23 cellular contexts compared by ENCODE assay signal in genomic region chr2:14867853-14868252, GRCh38.
DNase-seq lines count a peak whose midpoint lies in the region; FAIRE-seq lines count a peak whose summit lies in the region.
"Had no signal": no experiment of that assay in that cellular context is flagged by ENCODE, and none has a peak within 500 bp of the region (broad histone marks: within the 10 kb centered on the region; RNA-seq: fewer than 3 reads in every experiment).

No MANE protein-coding gene starts in this region.

- DNase-seq in NCI-H2029 treated with DMSO at 0.1 percent for 48 hours (lab: John Stamatoyannopoulos, UW) (peak; percentile 3), NCI-H2029 (lab: John Stamatoyannopoulos, UW) (no peak), NCI-H510A treated with DMSO at 0.1 percent for 48 hours (lab: John Stamatoyannopoulos, UW) (peak; percentile 22), NCI-H510A (lab: John Stamatoyannopoulos, UW) (no peak), DMS79 treated with DMSO at 0.1 percent for 48 hours (lab: John Stamatoyannopoulos, UW) (peak; percentile 69), small intestine (peak; percentile 58), anterior cingulate cortex (lab: John Stamatoyannopoulos, UW) (no peak)
- DNase-seq: 8988T; ACHN; AML-193; BE2C; CD4-positive, alpha-beta T cell; CD8-positive, alpha-beta memory T cell; DMS 273 treated with DMSO at 0.1 percent for 48 hours; DND-41; GOT3; HFFc6 had no signal

- peaks cover 0 to 4% of the 10 kb centered on the region in 2 donors for H3K4me1 ChIP-seq in small intestine (ENCODE audit: control insufficient read depth in 2 of 2, insufficient read depth in 1 of 2, low read depth in 1 of 2, low read length in 1 of 2)
- H3K4me1 ChIP-seq: A549, BE2C, HAP-1 had no signal

- H3K27me3 ChIP-seq in small intestine (ENCODE audit: control insufficient read depth in 2 of 2, insufficient read depth in 2 of 2, low read length in 2 of 2): no peaks in the 10 kb centered on the region
- H3K27me3 ChIP-seq: BE2C; BLaER1 treated with 17β-estradiol and CSF1 and Interleukin-3, amounts not matched to agents 10 nM and 100 nM had no signal

- H3K4me3 ChIP-seq in small intestine (ENCODE audit: low read depth in 1 of 2, low read length in 2 of 2): no peak overlapping the region
- H3K4me3 ChIP-seq: A549; BLaER1 treated with 17β-estradiol and CSF1 and Interleukin-3, amounts not matched to agents 10 nM and 100 nM; HAP-1 had no signal

- H3K36me3 ChIP-seq in small intestine (ENCODE audit: control insufficient read depth in 2 of 2, insufficient read depth in 2 of 2, low read length in 2 of 2): no peaks in the 10 kb centered on the region
- H3K36me3 ChIP-seq: BE2C; BLaER1 treated with 17β-estradiol and CSF1 and Interleukin-3, amounts not matched to agents 10 nM and 100 nM; HAP-1 had no signal

- FAIRE-seq in small intestine (lab: Jason Lieb, UNC): no peak
- FAIRE-seq: A549, G401.6, GM12892, H54 had no signal

- WGBS in small intestine, 3 donors: 15 to 55% (median 52%) methylated on average over 1 of the region's 1 CpG

- H3K9me3 ChIP-seq in small intestine (ENCODE audit: control insufficient read depth, low read depth): no peaks in the 10 kb centered on the region
- H3K9me3 ChIP-seq: BE2C, HAP-1 had no signal

- no peak overlapping the region for H3K27ac ChIP-seq in small intestine (ENCODE audit: low read depth in 1 of 2, low read length in 1 of 2)
- H3K27ac ChIP-seq: A549; BLaER1 treated with 17β-estradiol and CSF1 and Interleukin-3, amounts not matched to agents 10 nM and 100 nM had no signal

Comparison
In these comparisons a context has a peak if more than half of its experiments do, and no peak if none do; other contexts are left out.
1. DNase-seq: peak in NCI-H2029 treated with DMSO at 0.1 percent for 48 hours (single experiment), NCI-H510A treated with DMSO at 0.1 percent for 48 hours (single experiment), DMS79 treated with DMSO at 0.1 percent for 48 hours (single experiment) and small intestine (single experiment); none in NCI-H2029 (single experiment), NCI-H510A (single experiment) and anterior cingulate cortex (0 of 58).